Comparison of ENCODE assay signal across 16 cellular contexts in the genomic region with DNA sequence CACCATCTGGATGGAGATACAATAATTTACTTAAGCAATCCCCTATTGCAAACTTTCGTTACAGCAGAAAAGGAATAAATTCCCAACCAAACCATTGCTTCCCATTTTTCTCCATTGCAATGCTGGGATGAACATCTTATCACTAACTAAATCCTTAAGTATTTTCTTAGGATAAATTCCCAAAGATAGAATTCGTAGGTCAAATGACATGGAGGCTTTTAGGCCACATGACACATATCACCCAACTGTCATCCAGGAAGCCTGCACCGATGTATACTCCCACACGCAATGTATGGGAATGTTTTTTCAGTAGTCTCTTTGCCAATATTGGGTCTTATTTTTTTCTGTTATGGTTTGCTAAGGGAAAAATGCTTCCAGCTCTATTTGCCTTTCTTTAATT.
DNase-seq lines count a peak whose midpoint lies in the region; TF ChIP-seq lines count a peak whose summit lies in the region.
"Had no signal": no experiment of that assay in that cellular context is flagged by ENCODE, and none has a peak within 500 bp of the region (broad histone marks: within the 10 kb centered on the region; RNA-seq: fewer than 3 reads in every experiment).

No MANE protein-coding gene starts in this region.

- 0 out of 2 replicates have a peak overlapping the region, but pooled peaks have one; percentile 20 for H3K27ac ChIP-seq in ACC112 (ENCODE audit: low read depth, low read length)
- H3K27ac ChIP-seq in HEK293 (ENCODE audit: extremely low read depth, low read depth, low read length), result no peak overlapping the region
- no peak overlapping the region for H3K27ac ChIP-seq in coronary artery

- H3K4me1 Mint-ChIP-seq in nephron, result peaks cover 38% of the 10 kb centered on the region

- DNase-seq in coronary artery (ENCODE audit: low spot score), result no peak
- DNase-seq in NCI-H2107 (lab: John Stamatoyannopoulos, UW), result no peak
- DNase-seq in T1000 (lab: John Stamatoyannopoulos, UW), result no peak
- DNase-seq in NCI-H187 treated with DMSO at 0.1 percent for 48 hours (lab: John Stamatoyannopoulos, UW), result no peak
- no peak for DNase-seq in DMS153 (lab: John Stamatoyannopoulos, UW)
- DNase-seq: activated CD4-positive, alpha-beta T cell treated with anti-CD3 and anti-CD28 coated beads, Interleukin-2, amount 50 U/mL, for 1 hour; activated T-cell treated with anti-CD3 and anti-CD28 coated beads, Interleukin-2, amount 50 U/mL, for 48 hours; amniotic stem cell; hippocampal formation; NCI-H82; stimulated activated CD4-positive, alpha-beta T cell treated with anti-CD3 and anti-CD28 coated beads, Interleukin-4, amount 100 ng/mL, for 1 hour; T-helper 9 cell; upper lobe of right lung had no signal

- H3K4me1 ChIP-seq in ACC112 (ENCODE audit: control insufficient read depth, insufficient read depth, low read length, unreplicated experiment) (peaks cover 35% of the 10 kb centered on the region), HEK293 (ENCODE audit: control insufficient read depth, insufficient read depth, low read length) (peaks cover 15% of the 10 kb centered on the region)

- no peak for TF ChIP-seq CTCF in HEK293 (tag by site-specific recombination; IDR thresholded peaks at IDR 0.05)
- TF ChIP-seq CTCF in coronary artery (IDR thresholded peaks at IDR 0.05), result no peak
- TF ChIP-seq CTCF in nephron (IDR thresholded peaks at IDR 0.05; ENCODE audit: unreplicated experiment in 3 of 3), result no peak

- H3K79me2 ChIP-seq in ACC112 (ENCODE audit: control insufficient read depth, insufficient read depth, low read length, unreplicated experiment), result peaks cover 41% of the 10 kb centered on the region

- no peaks in the 10 kb centered on the region for H3K9me3 Mint-ChIP-seq in nephron

- POLR2A ChIA-PET in HEK293 (lab: Yijun Ruan, JAX), result interaction anchor here (1.1 kb wide), 1 partner anchor 427 kb away, joined by 3 read pairs; no protein-coding TSS in a partner anchor

- no peaks in the 10 kb centered on the region for H3K27me3 ChIP-seq in ACC112 (ENCODE audit: insufficient read depth, low read length)
- H3K27me3 ChIP-seq: upper lobe of right lung had no signal

- H3K4me3 ChIP-seq in ACC112 (ENCODE audit: low read depth, low read length) (peak overlapping the region; percentile 37), HEK293 (ENCODE audit: low read depth, low read length) (no peak overlapping the region), coronary artery (peak overlapping the region; percentile 96)

- peaks cover 8% of the 10 kb centered on the region for H3K36me3 Mint-ChIP-seq in nephron (ENCODE audit: low read depth)

- CTCF ChIA-PET in HEK293 (lab: Yijun Ruan, JAX), result interaction anchor here (3.7 kb wide), 1 partner anchor 11 kb away, joined by 22 read pairs; the partner anchor contains the start of gene WDR81

- peaks cover 29% of the 10 kb centered on the region for H3K36me3 ChIP-seq in ACC112 (ENCODE audit: insufficient read depth, low read length)
- H3K36me3 ChIP-seq in HEK293 (ENCODE audit: control insufficient read depth in 2 of 2, insufficient read depth in 1 of 2, low read length in 2 of 2), result peaks cover 0 to 23% of the 10 kb centered on the region in 2 experiments; a peak in 1 of 3 replicates

- peak overlapping the region; percentile 79 to 94 (median 84) for H3K4me3 Mint-ChIP-seq in nephron

- peak overlapping the region; percentile 72 to 95 (median 95) for H3K27ac Mint-ChIP-seq in nephron

- no peaks in the 10 kb centered on the region for H3K9me3 ChIP-seq in HEK293 (ENCODE audit: control insufficient read depth, insufficient read depth, low read depth, low read length)
- H3K9me3 ChIP-seq: upper lobe of right lung had no signal

- no peak overlapping the region for H2AFZ ChIP-seq in ACC112 (ENCODE audit: low read length, unreplicated experiment)

- H3K27me3 Mint-ChIP-seq in nephron (ENCODE audit: low read depth), result no peaks in the 10 kb centered on the region

TF ChIP-seq in HEK293, 187 proteins besides CTCF, POLR2A, EP300 and RAD21:
- 0 out of 2 replicates have a peak, but pooled peaks have one; percentile 26 for TF ChIP-seq IKZF3 (tag by site-specific recombination; IDR thresholded peaks at IDR 0.05)
- no peak for TF ChIP-seq BCL11B (tag by site-specific recombination; IDR thresholded peaks at IDR 0.05; ENCODE audit: low read depth)
- TF ChIP-seq ZNF585B (tag by site-specific recombination; IDR thresholded peaks at IDR 0.05), result no peak
- no peak for TF ChIP-seq YY2 (tag by site-specific recombination; IDR thresholded peaks at IDR 0.05)
